8 cellular contexts compared by ENCODE assay signal in the genomic region with DNA sequence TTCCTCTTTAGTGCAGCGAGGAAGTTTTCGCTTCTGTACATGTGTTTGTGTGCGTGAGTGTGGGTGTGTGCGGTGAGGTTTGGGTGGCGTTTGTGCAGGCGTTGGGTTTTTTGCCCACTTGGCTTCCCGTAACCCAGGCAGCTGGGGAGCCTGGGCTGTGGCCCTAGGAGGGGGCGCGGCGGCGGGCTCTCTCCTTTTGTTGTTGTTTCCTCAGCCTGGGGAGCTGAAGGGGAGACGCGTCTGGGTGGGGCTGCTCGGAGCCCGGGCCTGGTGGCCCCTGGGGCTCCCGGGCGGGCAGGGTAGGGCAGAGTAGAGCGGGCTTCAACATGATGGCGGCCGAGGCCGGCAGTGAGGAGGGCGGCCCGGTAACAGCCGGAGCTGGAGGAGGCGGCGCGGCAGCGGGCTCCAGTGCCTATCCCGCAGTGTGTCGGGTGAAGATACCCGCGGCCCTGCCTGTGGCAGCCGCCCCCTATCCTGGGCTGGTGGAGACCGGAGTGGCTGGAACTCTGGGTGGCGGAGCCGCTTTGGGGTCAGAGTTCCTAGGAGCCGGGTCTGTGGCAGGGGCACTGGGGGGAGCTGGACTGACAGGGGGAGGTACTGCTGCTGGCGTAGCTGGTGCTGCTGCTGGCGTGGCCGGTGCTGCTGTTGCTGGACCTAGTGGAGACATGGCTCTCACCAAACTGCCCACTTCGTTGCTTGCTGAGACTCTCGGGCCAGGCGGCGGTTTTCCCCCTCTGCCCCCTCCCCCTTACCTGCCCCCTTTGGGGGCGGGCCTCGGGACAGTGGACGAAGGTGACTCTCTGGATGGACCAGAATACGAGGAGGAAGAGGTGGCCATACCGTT. TPM values are rescaled to one million over a fixed set of nuclear protein-coding genes. Genes with fewer than 3 reads are reported as not detected.
DNase-seq lines count a peak whose midpoint lies in the region; ATAC-seq lines count a peak whose summit lies in the region.

No MANE protein-coding gene starts in this region.

- H3K9me3 Mint-ChIP-seq in activated CD4-positive, alpha-beta T cell treated with anti-CD3 and anti-CD28 coated beads, Interleukin-2, amount 10 ng/mL, durations not matched to agents 7 days and 5 days, result no peaks in the 10 kb centered on the region

- POLR2A ChIA-PET in activated CD4-positive, alpha-beta T cell treated with anti-CD3 and anti-CD28 coated beads, Interleukin-2, amount 10 ng/mL, durations not matched to agents 7 days and 5 days (lab: Charles Lee), result no interaction called here

- H3K27ac Mint-ChIP-seq in activated CD4-positive, alpha-beta T cell treated with anti-CD3 and anti-CD28 coated beads, Interleukin-2, amount 10 ng/mL, durations not matched to agents 7 days and 5 days, result peak overlapping the region; percentile 96

- CTCF ChIA-PET in activated CD4-positive, alpha-beta T cell treated with anti-CD3 and anti-CD28 coated beads, Interleukin-2, amount 10 ng/mL, durations not matched to agents 7 days and 5 days (lab: Charles Lee), result interaction anchor here (0.6 to 0.7 kb wide), 2 partner anchors 81 to 220 kb away, joined by 3 to 5 read pairs; no protein-coding TSS in a partner anchor

- peaks cover 3% of the 10 kb centered on the region for H3K27me3 Mint-ChIP-seq in activated CD4-positive, alpha-beta T cell treated with anti-CD3 and anti-CD28 coated beads, Interleukin-2, amount 10 ng/mL, durations not matched to agents 7 days and 5 days

- H3K36me3 Mint-ChIP-seq in activated CD4-positive, alpha-beta T cell treated with anti-CD3 and anti-CD28 coated beads, Interleukin-2, amount 10 ng/mL, durations not matched to agents 7 days and 5 days (ENCODE audit: low read depth), result peaks cover 22% of the 10 kb centered on the region

- peaks cover 35% of the 10 kb centered on the region for H3K4me1 Mint-ChIP-seq in activated CD4-positive, alpha-beta T cell treated with anti-CD3 and anti-CD28 coated beads, Interleukin-2, amount 10 ng/mL, durations not matched to agents 7 days and 5 days

- H3K4me3 Mint-ChIP-seq in activated CD4-positive, alpha-beta T cell treated with anti-CD3 and anti-CD28 coated beads, Interleukin-2, amount 10 ng/mL, durations not matched to agents 7 days and 5 days, result peak overlapping the region; percentile 95

- peak; percentile 35 to 53 for DNase-seq in NCI-H2081 (lab: John Stamatoyannopoulos, UW)
- DNase-seq in NCI-H2081 treated with DMSO at 0.1 percent for 48 hours (lab: John Stamatoyannopoulos, UW), result no peak
- DNase-seq in NCI-H146 treated with DMSO at 0.1 percent for 48 hours (lab: John Stamatoyannopoulos, UW; ENCODE audit: unreplicated experiment), result peak; percentile 50
- peak; percentile 76 for DNase-seq in activated CD4-positive, alpha-beta T cell treated with anti-CD3 and anti-CD28 coated beads, Interleukin-2, amount 10 ng/mL, durations not matched to agents 7 days and 5 days
- peak; percentile 19 for DNase-seq in dedifferentiated amniotic fluid mesenchymal stem cell (ENCODE audit: extremely low spot score)
- peak; percentile 77 for DNase-seq in left lobe of liver (ENCODE audit: low spot score)
- DNase-seq in stimulated activated CD4-positive, alpha-beta T cell treated with anti-CD3 and anti-CD28 coated beads, Interleukin-1b, Interleukin-23, amount 100 ng/mL, for 48 hours, result peak; percentile 70

- ATAC-seq in HG02610 (IDR thresholded peaks at IDR 0.05; ENCODE audit: unreplicated experiment) (peak; percentile 53), left lobe of liver (peak; percentile 68)

RNA-seq across cellular contexts. Expression of a gene that starts 0.7 kb away (rescaled TPM):
- total RNA-seq in activated CD4-positive, alpha-beta T cell treated with anti-CD3 and anti-CD28 coated beads, Interleukin-2, amount 10 ng/mL, durations not matched to agents 7 days and 5 days, result 10 to 100 TPM; 19.0 to 20.6 TPM
- 7.0 TPM for total RNA-seq in left lobe of liver
